9 cellular contexts compared by ENCODE assay signal in genomic region chr10:133497363-133497762, GRCh38. TPM values are rescaled to one million over a fixed set of nuclear protein-coding genes. Genes with fewer than 3 reads are reported as not detected.
DNase-seq lines count a peak whose midpoint lies in the region; ATAC-seq and TF ChIP-seq lines count a peak whose summit lies in the region.
"Not testable (repeated sequence)": the region's sequence is repeated elsewhere in the genome, so short reads cannot be mapped to it uniquely, and the experiment has no call there.
"Had no signal": no experiment of that assay in that cellular context is flagged by ENCODE, and none has a peak within 500 bp of the region (broad histone marks: within the 10 kb centered on the region; RNA-seq: fewer than 3 reads in every experiment).

No MANE protein-coding gene starts in this region.

- TF ChIP-seq CTCF in AG09309 (IDR thresholded peaks at IDR 0.05; ENCODE audit: control insufficient read depth, insufficient read depth, low read depth, low read length, missing control alignments) (peak; percentile 49), GM12864 (IDR thresholded peaks at IDR 0.05; ENCODE audit: low read depth, low read length, missing control alignments) (peak; percentile 44), KMS-11 (conservative IDR thresholded peaks at IDR 0.05; ENCODE audit: low read depth, low read length) (peak; percentile 31), OCI-LY3 (IDR thresholded peaks at IDR 0.05; ENCODE audit: low read depth, low read length) (peak; percentile 28), cardiac muscle cell (IDR thresholded peaks at IDR 0.05; ENCODE audit: low read depth, low read length) (peak; percentile 30), psoas muscle (IDR thresholded peaks at IDR 0.05) (peak; percentile 36)

- POLR2A ChIA-PET in activated CD4-positive, alpha-beta memory T cell treated with anti-CD3 and anti-CD28 coated beads for 36 hours (lab: Charles Lee) = not testable (repeated sequence)

- not testable (repeated sequence) for H3K27me3 Mint-ChIP-seq in activated CD4-positive, alpha-beta memory T cell treated with anti-CD3 and anti-CD28 coated beads for 36 hours

- not testable (repeated sequence) for H3K36me3 Mint-ChIP-seq in activated CD4-positive, alpha-beta memory T cell treated with anti-CD3 and anti-CD28 coated beads for 36 hours

- peaks cover 16% of the 10 kb centered on the region for H3K9me3 Mint-ChIP-seq in activated CD4-positive, alpha-beta memory T cell treated with anti-CD3 and anti-CD28 coated beads for 36 hours

- not testable (repeated sequence) for H4K20me1 ChIP-seq in KMS-11 (ENCODE audit: insufficient read depth); OCI-LY3 (ENCODE audit: insufficient read depth, low read length)

- ATAC-seq in psoas muscle = not testable (repeated sequence)

- not testable (repeated sequence) for H3K27ac Mint-ChIP-seq in activated CD4-positive, alpha-beta memory T cell treated with anti-CD3 and anti-CD28 coated beads for 36 hours

- not testable (repeated sequence) for H3K27me3 ChIP-seq in KMS-11 (ENCODE audit: insufficient read depth, low read depth); OCI-LY3 (ENCODE audit: low read depth, low read length); cardiac muscle cell; psoas muscle (ENCODE audit: insufficient read depth in 3 of 3, low read length in 2 of 3)

- not testable (repeated sequence) for H3K4me2 ChIP-seq in KMS-11; OCI-LY3 (ENCODE audit: low read length)

- H3K4me3 Mint-ChIP-seq in activated CD4-positive, alpha-beta memory T cell treated with anti-CD3 and anti-CD28 coated beads for 36 hours = not testable (repeated sequence)

- H3K27ac ChIP-seq in KMS-11; OCI-LY3 (ENCODE audit: low read length); cardiac muscle cell; psoas muscle: not testable (repeated sequence)

- not testable (repeated sequence) for DNase-seq in AG09309 (ENCODE audit: low read depth); GM12864 (ENCODE audit: low read depth); psoas muscle
- peak; percentile 40 for DNase-seq in activated CD4-positive, alpha-beta memory T cell treated with anti-CD3 and anti-CD28 coated beads for 36 hours
- DNase-seq in dermis blood vessel endothelial cell (peak; percentile 15), cardiac muscle cell (ENCODE audit: low read depth in 1 of 2, low spot score in 1 of 2) (peak in 1 of 2 donors; percentile 21)

- not testable (repeated sequence) for H3K9ac ChIP-seq in KMS-11; OCI-LY3 (ENCODE audit: low read length)

- WGBS in psoas muscle, 3 donors = 52 to 60% (median 53%) methylated on average over 4 to 6 of the region's 6 CpGs

- intact Hi-C loops in activated CD4-positive, alpha-beta memory T cell treated with anti-CD3 and anti-CD28 coated beads for 36 hours (cut with micrococcal nuclease) = loop anchor here (2.0 to 10.0 kb wide), 2 partner anchors 61 to 173 kb away; no protein-coding TSS in a partner anchor
- intact Hi-C loops in psoas muscle (cut with DNase I) = not testable (repeated sequence)

- H2AFZ ChIP-seq in KMS-11 (ENCODE audit: low read depth); OCI-LY3 (ENCODE audit: low read depth, low read length): not testable (repeated sequence)

- not testable (repeated sequence) for H3K79me2 ChIP-seq in KMS-11 (ENCODE audit: insufficient read depth, low read depth); OCI-LY3 (ENCODE audit: low read length)

- H3K36me3 ChIP-seq in KMS-11 (ENCODE audit: insufficient read depth); OCI-LY3 (replicated peaks; ENCODE audit: low read depth, low read length); cardiac muscle cell; psoas muscle (ENCODE audit: insufficient read depth in 1 of 2, low read depth in 1 of 2): not testable (repeated sequence)

- CTCF ChIA-PET in activated CD4-positive, alpha-beta memory T cell treated with anti-CD3 and anti-CD28 coated beads for 36 hours (lab: Charles Lee) = interaction anchor here (1.2 to 7.3 kb wide), 3 partner anchors 55 to 168 kb away, joined by 5 to 45 read pairs (median 6); no protein-coding TSS in a partner anchor

- not testable (repeated sequence) for H3K4me1 ChIP-seq in KMS-11 (ENCODE audit: low read depth, poor library complexity, severe bottlenecking); OCI-LY3 (ENCODE audit: low read length); cardiac muscle cell (ENCODE audit: low read depth); psoas muscle

- H3K4me1 Mint-ChIP-seq in activated CD4-positive, alpha-beta memory T cell treated with anti-CD3 and anti-CD28 coated beads for 36 hours (ENCODE audit: low read depth) = not testable (repeated sequence)

- not testable (repeated sequence) for H3K9me3 ChIP-seq in OCI-LY3 (ENCODE audit: insufficient read depth, low read length); cardiac muscle cell (ENCODE audit: low read depth)
- H3K9me3 ChIP-seq in psoas muscle = peaks cover 11% of the 10 kb centered on the region

- H3K4me3 ChIP-seq in AG09309 (ENCODE audit: control insufficient read depth, low read depth, low read length); GM12864 (ENCODE audit: low read depth, low read length); KMS-11 (IDR thresholded peaks at IDR 0.05; ENCODE audit: insufficient read depth, low read depth, low read length); OCI-LY3 (ENCODE audit: low read length); cardiac muscle cell; psoas muscle: not testable (repeated sequence)

RNA-seq across cellular contexts. Expression of gene CYP2E1, which starts 29.8 kb away (rescaled TPM):
- under 1 TPM; 0.46 to 0.86 TPM for total RNA-seq in activated CD4-positive, alpha-beta memory T cell treated with anti-CD3 and anti-CD28 coated beads for 36 hours
- 0.17 and 0.23 TPM in 2 replicates for total RNA-seq in dermis blood vessel endothelial cell
- 1.1 and 4.1 TPM in 2 replicates for total RNA-seq in cardiac muscle cell
- 1.1 and 2.0 TPM in 2 replicates for polyA plus RNA-seq in cardiac muscle cell
- total RNA-seq in psoas muscle = 1 to 10 TPM in 3 of 4 donors, under 1 TPM in 1; 0.57 to 3.0 (median 1.8) TPM
- 1 to 10 TPM in 1 of 3 donors, under 1 TPM in 2; 0.25 to 1.3 (median 0.41) TPM for polyA plus RNA-seq in psoas muscle
- polyA plus RNA-seq: IgD-negative memory B cell had no signal

RNA-seq across cellular contexts. Expression of gene SCART1, which starts 43.6 kb away (rescaled TPM):
- 1 to 10 TPM; 5.4 to 6.2 TPM for total RNA-seq in activated CD4-positive, alpha-beta memory T cell treated with anti-CD3 and anti-CD28 coated beads for 36 hours
- total RNA-seq in dermis blood vessel endothelial cell = 0.28 and 1.4 TPM in 2 replicates
- total RNA-seq in cardiac muscle cell = 0.74 and 5.6 TPM in 2 replicates
- polyA plus RNA-seq in cardiac muscle cell = 0.89 and 1.8 TPM in 2 replicates
- 1 to 10 TPM in 2 of 4 donors, under 1 TPM in 2; 0.37 to 1.8 (median 0.94) TPM for total RNA-seq in psoas muscle
- 1 to 10 TPM in 1 of 3 donors, under 1 TPM in 2; 0.08 to 1.1 (median 0.14) TPM for polyA plus RNA-seq in psoas muscle
- polyA plus RNA-seq: IgD-negative memory B cell had no signal
